24 cellular contexts compared by ENCODE assay signal in genomic region chr1:43011020-43011419, GRCh38. TPM values are rescaled to one million over a fixed set of nuclear protein-coding genes. Genes with fewer than 3 reads are reported as not detected.
DNase-seq lines count a peak whose midpoint lies in the region; ATAC-seq, FAIRE-seq and TF ChIP-seq lines count a peak whose summit lies in the region.
"Had no signal": no experiment of that assay in that cellular context is flagged by ENCODE, and none has a peak within 500 bp of the region (broad histone marks: within the 10 kb centered on the region; RNA-seq: fewer than 3 reads in every experiment).

No MANE protein-coding gene starts in this region.

- BruUV-seq in K562 (replicated peaks; lab: Mats Ljungman, UMichigan): no TSS peak

- H3K4me2 ChIP-seq in K562 (ENCODE audit: insufficient read depth, low read length) (peak overlapping the region; percentile 28), neural progenitor cell (no peak overlapping the region)

- TF ChIP-seq RAD21 in K562 (CRISPR knock-in tag; conservative IDR thresholded peaks at IDR 0.05 in 1 of 2, IDR thresholded peaks at IDR 0.05 in 1 of 2): no peak

- H2AFZ ChIP-seq in K562 (ENCODE audit: low read depth, low read length) (peak overlapping the region; percentile 6; the same call in 1 of the 2 replicates), neural progenitor cell (replicated peaks) (no peak overlapping the region)
- H2AFZ ChIP-seq: GM23248 had no signal

- FAIRE-seq in K562 (lab: Jason Lieb, UNC): peak; percentile 78
- FAIRE-seq: GM18507 had no signal

- intact Hi-C loops in K562 (cut with micrococcal nuclease): no loop called here

- DNase-seq in OCI-M2 (lab: John Stamatoyannopoulos, UW; ENCODE audit: unreplicated experiment) (peak; percentile 47), K562 (ENCODE audit: extremely low read depth in 1 of 4, low spot score in 3 of 4) (peak; percentile 60 to 72 (median 68)), neural progenitor cell (ENCODE audit: low spot score) (no peak), DMS153 (lab: John Stamatoyannopoulos, UW) (no peak), NCI-H1048 (lab: John Stamatoyannopoulos, UW) (no peak), EL (no peak), NCI-H510A (lab: John Stamatoyannopoulos, UW) (no peak)
- DNase-seq: C1 segment of cervical spinal cord; Calu3; CD4-positive, alpha-beta memory T cell; DND-41; GM23248; H9; KG1; MG63; NCI-H1417; NCI-H1694; NCI-H2029 treated with DMSO at 0.1 percent for 48 hours; NCI-H446 treated with DMSO at 0.1 percent for 48 hours; NCI-H69; SHP77 had no signal

- H3K79me2 ChIP-seq in K562 (ENCODE audit: control insufficient read depth, insufficient read depth, low read length): no peaks in the 10 kb centered on the region
- no peaks in the 10 kb centered on the region for H3K79me2 ChIP-seq in neural progenitor cell (ENCODE audit: low read depth)

- in situ Hi-C loops in K562 (cut with MboI): no loop called here

- H3K9me1 ChIP-seq in K562 (ENCODE audit: control insufficient read depth, insufficient read depth, low read length): no peaks in the 10 kb centered on the region

- H3K27me3 ChIP-seq in K562 (ENCODE audit: control insufficient read depth in 2 of 2, insufficient read depth in 2 of 2, low read length in 2 of 2): peaks cover 8 to 21% of the 10 kb centered on the region in 2 experiments; a peak in 3 of 5 replicates
- H3K27me3 ChIP-seq in neural progenitor cell: no peaks in the 10 kb centered on the region
- H3K27me3 ChIP-seq: MG63 had no signal

- H3K4me1 Mint-ChIP-seq in neural progenitor cell: peaks cover 67% of the 10 kb centered on the region

- H3K36me3 ChIP-seq in K562 (ENCODE audit: control insufficient read depth, insufficient read depth, low read length) (no peaks in the 10 kb centered on the region), neural progenitor cell (no peaks in the 10 kb centered on the region)
- H3K36me3 ChIP-seq: MG63 had no signal

- H3K9ac ChIP-seq in K562 (ENCODE audit: insufficient read depth in 1 of 2, low read depth in 2 of 2, low read length in 2 of 2): no peak overlapping the region
- H3K9ac ChIP-seq in neural progenitor cell: no peak overlapping the region
- H3K9ac ChIP-seq: GM23248 had no signal

- POLR2A ChIA-PET in K562 (lab: Yijun Ruan, JAX): interaction anchor here (0.5 to 1.0 kb wide), 2 partner anchors 11 to 36 kb away, joined by 3 read pairs; no protein-coding TSS in a partner anchor

- TF ChIP-seq CTCF in K562 (IDR thresholded peaks at IDR 0.05 in 2 of 3, conservative IDR thresholded peaks at IDR 0.05 in 1 of 3; ENCODE audit: insufficient read depth in 2 of 3, low read depth in 1 of 3, low read length in 3 of 3) (no peak), neural progenitor cell (IDR thresholded peaks at IDR 0.05) (no peak)

- H3K9me3 Mint-ChIP-seq in neural progenitor cell: peaks cover 18% of the 10 kb centered on the region
- H3K9me3 Mint-ChIP-seq: CD4-positive, alpha-beta memory T cell; H9 had no signal

- H3K9me3 ChIP-seq in K562 (replicated peaks; ENCODE audit: control insufficient read depth, insufficient read depth, low read depth, low read length) (no peaks in the 10 kb centered on the region), neural progenitor cell (ENCODE audit: low read depth) (no peaks in the 10 kb centered on the region)
- H3K9me3 ChIP-seq: MG63 had no signal

- TF ChIP-seq POLR2A in K562 (conservative IDR thresholded peaks at IDR 0.05): no peak

- no peak overlapping the region for H3K4me3 Mint-ChIP-seq in neural progenitor cell
- H3K4me3 Mint-ChIP-seq: CD4-positive, alpha-beta memory T cell; H9 had no signal

- CTCF ChIA-PET in K562 (lab: Yijun Ruan, JAX; ENCODE audit: low intra/inter-chr PET ratio): no interaction called here

- H3K27ac Mint-ChIP-seq in neural progenitor cell: peak overlapping the region; percentile 98

- peak; percentile 72 for ATAC-seq in K562
- ATAC-seq: Panc1 had no signal

- no peak for TF ChIP-seq EP300 in K562 (IDR thresholded peaks at IDR 0.05; ENCODE audit: low read length)

- H3F3A ChIP-seq in neural progenitor cell (ENCODE audit: low read depth): peaks cover 42% of the 10 kb centered on the region

- 2% methylated on average over 3 of the region's 3 CpGs for WGBS in K562 (ENCODE audit: insufficient coverage, low coverage, missing lambda C conversion rate)

- H3K4me1 ChIP-seq in K562 (replicated peaks in 1 of 2; ENCODE audit: control insufficient read depth in 2 of 2, insufficient read depth in 2 of 2, low read length in 2 of 2) (peaks cover 30 to 39% of the 10 kb centered on the region in 2 experiments), neural progenitor cell (peaks cover 38% of the 10 kb centered on the region)

- H3K4me3 ChIP-seq in K562 (no peak overlapping the region), neural progenitor cell (no peak overlapping the region)
- H3K4me3 ChIP-seq: GM23248, MG63 had no signal

- peaks cover 12% of the 10 kb centered on the region for H3K36me3 Mint-ChIP-seq in neural progenitor cell
- H3K36me3 Mint-ChIP-seq: CD4-positive, alpha-beta memory T cell had no signal

- H3K27ac ChIP-seq in K562 (ENCODE audit: extremely low read depth, low read depth, low read length): no peak overlapping the region; the same call in 2 of the 3 replicates
- H3K27ac ChIP-seq in neural progenitor cell: no peak overlapping the region
- H3K27ac ChIP-seq: GM23248, RWPE1 had no signal

- H3K27me3 Mint-ChIP-seq in neural progenitor cell (ENCODE audit: insufficient read depth, low read depth): peaks cover 13% of the 10 kb centered on the region

- H4K20me1 ChIP-seq in K562 (replicated peaks; ENCODE audit: control insufficient read depth, insufficient read depth, low read length) (no peaks in the 10 kb centered on the region), neural progenitor cell (ENCODE audit: low read depth) (no peaks in the 10 kb centered on the region)

TF ChIP-seq in K562, 482 proteins besides CTCF, POLR2A, EP300 and RAD21 (continues in another document):
- TF ChIP-seq SMARCE1 (IDR thresholded peaks at IDR 0.05) (peak; percentile 71), FOXK2 (conservative IDR thresholded peaks at IDR 0.05 in 1 of 2, IDR thresholded peaks at IDR 0.05 in 1 of 2; ENCODE audit: low read depth in 2 of 2) (0 out of 4 replicates have a peak, but pooled peaks of 1 of the 2 experiments have one; percentile 31), TAL1 (IDR thresholded peaks at IDR 0.05) (peak; percentile 27; the same call in 1 of the 2 replicates), ZBTB34 (CRISPR knock-in tag; IDR thresholded peaks at IDR 0.05) (no peak), CBX2 (IDR thresholded peaks at IDR 0.05; ENCODE audit: insufficient read depth, low read length, poor library complexity, severe bottlenecking) (no peak), E2F3 (CRISPR knock-in tag; IDR thresholded peaks at IDR 0.05) (no peak), TCF7L2 (IDR thresholded peaks at IDR 0.05; ENCODE audit: low read depth, low read length) (no peak), PML (IDR thresholded peaks at IDR 0.05; ENCODE audit: low read length) (no peak), POLR2B (IDR thresholded peaks at IDR 0.05; ENCODE audit: low read depth, partially characterized antibody) (no peak), TCF7 (IDR thresholded peaks at IDR 0.05; ENCODE audit: borderline replicate concordance) (no peak), MTA3 (IDR thresholded peaks at IDR 0.05; ENCODE audit: borderline replicate concordance) (no peak)
- TF ChIP-seq, protein P1, sequence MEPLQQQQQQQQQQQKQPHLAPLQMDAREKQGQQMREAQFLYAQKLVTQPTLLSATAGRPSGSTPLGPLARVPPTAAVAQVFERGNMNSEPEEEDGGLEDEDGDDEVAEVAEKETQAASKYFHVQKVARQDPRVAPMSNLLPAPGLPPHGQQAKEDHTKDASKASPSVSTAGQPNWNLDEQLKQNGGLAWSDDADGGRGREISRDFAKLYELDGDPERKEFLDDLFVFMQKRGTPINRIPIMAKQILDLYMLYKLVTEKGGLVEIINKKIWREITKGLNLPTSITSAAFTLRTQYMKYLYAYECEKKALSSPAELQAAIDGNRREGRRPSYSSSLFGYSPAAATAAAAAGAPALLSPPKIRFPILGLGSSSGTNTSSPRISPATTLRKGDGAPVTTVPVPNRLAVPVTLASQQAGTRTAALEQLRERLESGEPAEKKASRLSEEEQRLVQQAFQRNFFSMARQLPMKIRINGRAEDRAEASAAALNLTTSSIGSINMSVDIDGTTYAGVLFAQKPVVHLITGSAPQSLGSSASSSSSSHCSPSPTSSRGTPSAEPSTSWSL (CRISPR knock-in tag; IDR thresholded peaks at IDR 0.05; ENCODE audit: borderline replicate concordance): no peak

RNA-seq across cellular contexts. Expression of gene SLC2A1, which starts 52.4 kb away (rescaled TPM):
- total RNA-seq in K562 (2011; cell fraction: chromatin; rRNA removed; ENCODE audit: low replicate concordance): 278 and 566 TPM in 2 replicates
- 420 and 508 TPM in 2 replicates for total RNA-seq in K562 (2011; cell fraction: nucleolus; rRNA removed)
- total RNA-seq in K562 (2011; cell fraction: nucleoplasm; rRNA removed): 435 and 495 TPM in 2 replicates
- total RNA-seq in K562 (2014; rRNA removed) (93.1 and 145 TPM in 2 replicates), K562 (2014; rRNA removed; fragmentation: Illumina TruSeq; extraction: Trizol) (39.4 and 42.8 TPM in 2 replicates), K562 (2015; rRNA removed; fragmentation: Illumina TruSeq; extraction: Trizol) (34.9 and 37.4 TPM in 2 replicates), K562 (2021) (141 and 153 TPM in 2 replicates), neural progenitor cell (ENCODE audit: low replicate concordance) (303 and 720 TPM in 2 replicates)
- polyA plus RNA-seq in K562 (2011; rRNA removed) (53.4 and 142 TPM in 2 replicates), K562 (2014; fragmentation: Illumina TruSeq; extraction: Trizol) (73.4 and 73.6 TPM in 2 replicates), K562 (2014; fragmentation: Nextera tagmentation; extraction: Ambion mirVana) (10 to 100 TPM; 12.6 to 22.9 TPM), K562 (2014; rRNA removed) (48.0 and 52.8 TPM in 2 replicates)
- 95.7 and 144 TPM in 2 replicates for polyA plus RNA-seq in K562 (2011; cell fraction: cytosol; rRNA removed)
- polyA plus RNA-seq in K562 (2011; cell fraction: nucleus; rRNA removed): 174 and 230 TPM in 2 replicates
- 54.8 and 81.2 TPM in 2 replicates for polyA plus RNA-seq in K562 (2012)
- 56.6 and 73.8 TPM in 2 replicates for polyA minus RNA-seq in K562 (2011; rRNA and poly(A)+ RNA removed)
- 98.1 and 111 TPM in 2 replicates for polyA minus RNA-seq in K562 (2011; cell fraction: cytosol; rRNA and poly(A)+ RNA removed)
- polyA minus RNA-seq in K562 (2011; cell fraction: nucleus; rRNA and poly(A)+ RNA removed): 86.4 and 99.1 TPM in 2 replicates

Comparison
In these comparisons a context has a peak if more than half of its experiments do, and no peak if none do; other contexts are left out.
1. DNase-seq: peak in OCI-M2 (single experiment) and K562 (4 of 4); none in neural progenitor cell (single experiment), DMS153 (single experiment), NCI-H1048 (single experiment), EL (single experiment) and NCI-H510A (single experiment).